In the genomic region with DNA sequence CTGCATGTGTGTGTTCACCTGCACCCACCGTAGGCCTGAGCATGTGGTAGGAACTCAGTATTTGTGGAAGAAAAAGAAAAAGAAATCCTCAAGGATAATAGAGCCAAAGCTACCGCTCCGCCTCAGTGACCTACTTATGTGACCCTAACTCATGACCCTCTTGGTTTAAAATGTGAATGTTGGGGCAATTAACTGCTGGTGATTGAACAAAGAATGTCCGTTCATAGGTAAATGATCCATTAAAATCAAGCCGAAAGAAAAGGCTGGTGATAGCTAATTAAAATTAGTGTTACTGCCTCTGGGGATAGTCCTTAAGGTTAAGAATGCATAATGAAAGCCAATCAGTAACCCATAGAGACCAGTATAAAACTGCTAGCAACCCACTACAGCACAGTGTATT, we compare ENCODE assay signal across 20 cellular contexts.
DNase-seq lines count a peak whose midpoint lies in the region; ATAC-seq, FAIRE-seq and TF ChIP-seq lines count a peak whose summit lies in the region.
"Had no signal": no experiment of that assay in that cellular context is flagged by ENCODE, and none has a peak within 500 bp of the region (broad histone marks: within the 10 kb centered on the region; RNA-seq: fewer than 3 reads in every experiment).

No MANE protein-coding gene starts in this region.

- peaks cover 8% of the 10 kb centered on the region for H4K20me1 ChIP-seq in GM23338 (replicated peaks; ENCODE audit: insufficient read depth)
- no peaks in the 10 kb centered on the region for H4K20me1 ChIP-seq in keratinocyte (ENCODE audit: control insufficient read depth, extremely low read depth, insufficient read depth, low read length)

- peaks cover 50% of the 10 kb centered on the region for H3K4me1 Mint-ChIP-seq in activated CD8-positive, alpha-beta T cell treated with anti-CD3 and anti-CD28 coated beads for 36 hours (ENCODE audit: low read depth)
- H3K4me1 Mint-ChIP-seq in activated CD8-positive, alpha-beta T cell treated with anti-CD3 and anti-CD28 coated beads, Interleukin-2, amount 10 ng/mL, durations not matched to agents 7 days and 5 days (ENCODE audit: low read depth), result peaks cover 12% of the 10 kb centered on the region
- H3K4me1 Mint-ChIP-seq in GM23338, result peaks cover 37% of the 10 kb centered on the region
- peaks cover 56% of the 10 kb centered on the region for H3K4me1 Mint-ChIP-seq in activated naive CD8-positive, alpha-beta T cell treated with anti-CD3 and anti-CD28 coated beads for 36 hours

- dilution Hi-C loops in keratinocyte (cut with MboI; ENCODE audit: extremely low pct_ligation_motif_present, low sequenced_read_pairs), result no loop called here

- no peak overlapping the region for H3K9ac ChIP-seq in keratinocyte (ENCODE audit: control insufficient read depth, extremely low read depth, insufficient read depth, low read length)
- H3K9ac ChIP-seq: GM23248 had no signal

- no peak overlapping the region for H3K4me3 Mint-ChIP-seq in activated CD8-positive, alpha-beta T cell treated with anti-CD3 and anti-CD28 coated beads for 36 hours
- no peak overlapping the region for H3K4me3 Mint-ChIP-seq in activated CD8-positive, alpha-beta T cell treated with anti-CD3 and anti-CD28 coated beads, Interleukin-2, amount 10 ng/mL, durations not matched to agents 7 days and 5 days
- H3K4me3 Mint-ChIP-seq in GM23338, result peak overlapping the region; percentile 14; the same call in 1 of the 3 replicates
- no peak overlapping the region for H3K4me3 Mint-ChIP-seq in activated naive CD8-positive, alpha-beta T cell treated with anti-CD3 and anti-CD28 coated beads for 36 hours

- H3K9me2 ChIP-seq in GM23338 (ENCODE audit: insufficient read depth), result no peaks in the 10 kb centered on the region; the same call in 1 of the 2 replicates

- H3K27me3 Mint-ChIP-seq in activated CD8-positive, alpha-beta T cell treated with anti-CD3 and anti-CD28 coated beads for 36 hours, result no peaks in the 10 kb centered on the region
- no peaks in the 10 kb centered on the region for H3K27me3 Mint-ChIP-seq in activated CD8-positive, alpha-beta T cell treated with anti-CD3 and anti-CD28 coated beads, Interleukin-2, amount 10 ng/mL, durations not matched to agents 7 days and 5 days (ENCODE audit: low read depth)
- H3K27me3 Mint-ChIP-seq in GM23338 (ENCODE audit: insufficient read depth, low read depth, poor library complexity), result peaks cover 8% of the 10 kb centered on the region
- H3K27me3 Mint-ChIP-seq in activated naive CD8-positive, alpha-beta T cell treated with anti-CD3 and anti-CD28 coated beads for 36 hours, result no peaks in the 10 kb centered on the region
- H3K27me3 Mint-ChIP-seq: CD8-positive, alpha-beta memory T cell had no signal

- no peak overlapping the region for H2AFZ ChIP-seq in GM23338
- H2AFZ ChIP-seq in keratinocyte (ENCODE audit: control insufficient read depth, low read length), result no peak overlapping the region
- H2AFZ ChIP-seq: GM23248 had no signal

- H3K36me3 ChIP-seq in GM23338 (ENCODE audit: insufficient read depth), result no peaks in the 10 kb centered on the region
- peaks cover 0 to 3% of the 10 kb centered on the region in 2 experiments for H3K36me3 ChIP-seq in keratinocyte (ENCODE audit: control insufficient read depth in 2 of 2, extremely low read depth in 1 of 2, insufficient read depth in 2 of 2, low read length in 2 of 2)

- H3K4me3 ChIP-seq in GM23338 (peak overlapping the region; percentile 31; the same call in 1 of the 2 replicates), keratinocyte (ENCODE audit: control insufficient read depth in 2 of 3, extremely low read depth in 1 of 3, insufficient read depth in 2 of 3, low read depth in 1 of 3, low read length in 3 of 3) (no peak overlapping the region)
- H3K4me3 ChIP-seq: GM23248, Peyer's patch had no signal

- no peaks in the 10 kb centered on the region for H3K9me3 Mint-ChIP-seq in activated CD8-positive, alpha-beta T cell treated with anti-CD3 and anti-CD28 coated beads for 36 hours
- no peaks in the 10 kb centered on the region for H3K9me3 Mint-ChIP-seq in activated CD8-positive, alpha-beta T cell treated with anti-CD3 and anti-CD28 coated beads, Interleukin-2, amount 10 ng/mL, durations not matched to agents 7 days and 5 days (ENCODE audit: insufficient read depth)
- H3K9me3 Mint-ChIP-seq in GM23338, result no peaks in the 10 kb centered on the region
- H3K9me3 Mint-ChIP-seq in activated naive CD8-positive, alpha-beta T cell treated with anti-CD3 and anti-CD28 coated beads for 36 hours, result no peaks in the 10 kb centered on the region
- H3K9me3 Mint-ChIP-seq: CD8-positive, alpha-beta memory T cell had no signal

- peak overlapping the region; percentile 64 for H3K4me2 ChIP-seq in GM23338
- no peak overlapping the region for H3K4me2 ChIP-seq in keratinocyte (ENCODE audit: control insufficient read depth, extremely low read depth, insufficient read depth, low read depth, low read length)

- DNase-seq in activated CD8-positive, alpha-beta T cell treated with anti-CD3 and anti-CD28 coated beads for 36 hours, result no peak
- DNase-seq in activated CD8-positive, alpha-beta T cell treated with anti-CD3 and anti-CD28 coated beads, Interleukin-2, amount 10 ng/mL, durations not matched to agents 7 days and 5 days, result no peak
- DNase-seq in GM23338 (ENCODE audit: low spot score), result no peak
- DNase-seq in activated naive CD8-positive, alpha-beta T cell treated with anti-CD3 and anti-CD28 coated beads for 36 hours, result no peak
- no peak for DNase-seq in keratinocyte (ENCODE audit: low read depth, low spot score)
- DNase-seq in posterior cingulate gyrus, result no peak
- DNase-seq in foreskin melanocyte, result no peak
- DNase-seq: CD8-positive, alpha-beta memory T cell; GF-D8; GM23248; MV-4-11; NCI-H187 treated with DMSO at 0.1 percent for 48 hours; NCI-H2171 treated with DMSO at 0.1 percent for 48 hours; NCI-H446 treated with DMSO at 0.1 percent for 48 hours had no signal

- peaks cover 29% of the 10 kb centered on the region for H3K36me3 Mint-ChIP-seq in activated CD8-positive, alpha-beta T cell treated with anti-CD3 and anti-CD28 coated beads for 36 hours (ENCODE audit: low read depth)
- peaks cover 21% of the 10 kb centered on the region for H3K36me3 Mint-ChIP-seq in activated CD8-positive, alpha-beta T cell treated with anti-CD3 and anti-CD28 coated beads, Interleukin-2, amount 10 ng/mL, durations not matched to agents 7 days and 5 days (ENCODE audit: low read depth)
- no peaks in the 10 kb centered on the region for H3K36me3 Mint-ChIP-seq in GM23338 (ENCODE audit: low read depth)
- H3K36me3 Mint-ChIP-seq in activated naive CD8-positive, alpha-beta T cell treated with anti-CD3 and anti-CD28 coated beads for 36 hours, result peaks cover 20% of the 10 kb centered on the region

- H3K4me1 ChIP-seq in GM23338 (ENCODE audit: insufficient read depth) (peaks cover 25% of the 10 kb centered on the region), keratinocyte (ENCODE audit: control insufficient read depth, extremely low read depth, insufficient read depth, low read length) (peaks cover 28% of the 10 kb centered on the region)

- CTCF ChIA-PET in activated CD8-positive, alpha-beta T cell treated with anti-CD3 and anti-CD28 coated beads for 36 hours (lab: Charles Lee), result interaction anchor here (1.4 to 1.8 kb wide), 3 partner anchors 30 to 133 kb away, joined by 3 to 7 read pairs (median 4); no protein-coding TSS in a partner anchor
- CTCF ChIA-PET in activated CD8-positive, alpha-beta T cell treated with anti-CD3 and anti-CD28 coated beads, Interleukin-2, amount 10 ng/mL, durations not matched to agents 7 days and 5 days (lab: Charles Lee), result no interaction called here

- intact Hi-C loops in activated CD8-positive, alpha-beta T cell treated with anti-CD3 and anti-CD28 coated beads for 36 hours (cut with micrococcal nuclease), result no loop called here
- intact Hi-C loops in posterior cingulate gyrus (cut with DNase I), result no loop called here

- no peak for FAIRE-seq in keratinocyte (lab: Jason Lieb, UNC)
- FAIRE-seq: GM12891, GM18507 had no signal

- no peak for TF ChIP-seq CTCF in activated CD8-positive, alpha-beta T cell treated with anti-CD3 and anti-CD28 coated beads for 36 hours (IDR thresholded peaks at IDR 0.05)
- TF ChIP-seq CTCF in GM23338 (conservative IDR thresholded peaks at IDR 0.05; ENCODE audit: low read depth in 2 of 2) (no peak), keratinocyte (optimal IDR thresholded peaks at IDR 0.05 in 1 of 3, IDR thresholded peaks at IDR 0.05 in 1 of 3, conservative IDR thresholded peaks at IDR 0.05 in 1 of 3; ENCODE audit: extremely low read depth in 1 of 3, insufficient read depth in 2 of 3, low read length in 3 of 3) (no peak)

- H3K27me3 ChIP-seq in GM23338 (ENCODE audit: insufficient read depth) (peaks cover 30% of the 10 kb centered on the region), keratinocyte (ENCODE audit: control insufficient read depth, extremely low read depth, insufficient read depth, low read length) (no peaks in the 10 kb centered on the region)
- H3K27me3 ChIP-seq: Peyer's patch had no signal

- no peaks in the 10 kb centered on the region for H3K79me2 ChIP-seq in GM23338 (replicated peaks; ENCODE audit: insufficient read depth)
- H3K79me2 ChIP-seq in keratinocyte (ENCODE audit: control insufficient read depth, insufficient read depth, low read length), result no peaks in the 10 kb centered on the region

- H3F3A ChIP-seq in GM23338 (replicated peaks; ENCODE audit: low read depth), result no peaks in the 10 kb centered on the region

- POLR2A ChIA-PET in activated CD8-positive, alpha-beta T cell treated with anti-CD3 and anti-CD28 coated beads for 36 hours (lab: Charles Lee), result interaction anchor here (1.3 kb wide), 1 partner anchor 49 kb away, joined by 3 read pairs; no protein-coding TSS in a partner anchor
- POLR2A ChIA-PET in activated CD8-positive, alpha-beta T cell treated with anti-CD3 and anti-CD28 coated beads, Interleukin-2, amount 10 ng/mL, durations not matched to agents 7 days and 5 days (lab: Charles Lee), result no interaction called here

- H3K27ac ChIP-seq in GM23338 (ENCODE audit: low read depth) (no peak overlapping the region), keratinocyte (ENCODE audit: control insufficient read depth, insufficient read depth, low read length) (peak overlapping the region; percentile 32)
- H3K27ac ChIP-seq: 22Rv1, GM23248 had no signal

- H3K9me3 ChIP-seq in keratinocyte (ENCODE audit: control insufficient read depth, low read depth, low read length), result no peaks in the 10 kb centered on the region
- H3K9me3 ChIP-seq: Peyer's patch had no signal

- peaks cover 4% of the 10 kb centered on the region for H3K9me1 ChIP-seq in keratinocyte (ENCODE audit: control insufficient read depth, extremely low read depth, insufficient read depth, low read length)

- no peak for ATAC-seq in activated CD8-positive, alpha-beta T cell treated with anti-CD3 and anti-CD28 coated beads for 36 hours
- ATAC-seq in activated CD8-positive, alpha-beta T cell treated with anti-CD3 and anti-CD28 coated beads, Interleukin-2, amount 10 ng/mL, durations not matched to agents 7 days and 5 days, result no peak
- no peak; the same call in 1 of the 3 replicates for ATAC-seq in GM23338
- no peak for ATAC-seq in GM21367 (IDR thresholded peaks at IDR 0.05; ENCODE audit: unreplicated experiment)
- ATAC-seq: Right ventricle myocardium inferior had no signal

- peak overlapping the region; percentile 37 for H3K27ac Mint-ChIP-seq in activated CD8-positive, alpha-beta T cell treated with anti-CD3 and anti-CD28 coated beads for 36 hours
- no peak overlapping the region for H3K27ac Mint-ChIP-seq in activated CD8-positive, alpha-beta T cell treated with anti-CD3 and anti-CD28 coated beads, Interleukin-2, amount 10 ng/mL, durations not matched to agents 7 days and 5 days
- no peak overlapping the region for H3K27ac Mint-ChIP-seq in GM23338
- peak overlapping the region; percentile 15 for H3K27ac Mint-ChIP-seq in activated naive CD8-positive, alpha-beta T cell treated with anti-CD3 and anti-CD28 coated beads for 36 hours

Comparison
In these comparisons a context has a peak if more than half of its experiments do, and no peak if none do; other contexts are left out.
1. H3K27ac Mint-ChIP-seq: peak in activated CD8-positive, alpha-beta T cell treated with anti-CD3 and anti-CD28 coated beads for 36 hours (single experiment) and activated naive CD8-positive, alpha-beta T cell treated with anti-CD3 and anti-CD28 coated beads for 36 hours (single experiment); none in activated CD8-positive, alpha-beta T cell treated with anti-CD3 and anti-CD28 coated beads, Interleukin-2, amount 10 ng/mL, durations not matched to agents 7 days and 5 days (single experiment) and GM23338 (single experiment).